ENCODE assay signal across 29 cellular contexts in the genomic region with DNA sequence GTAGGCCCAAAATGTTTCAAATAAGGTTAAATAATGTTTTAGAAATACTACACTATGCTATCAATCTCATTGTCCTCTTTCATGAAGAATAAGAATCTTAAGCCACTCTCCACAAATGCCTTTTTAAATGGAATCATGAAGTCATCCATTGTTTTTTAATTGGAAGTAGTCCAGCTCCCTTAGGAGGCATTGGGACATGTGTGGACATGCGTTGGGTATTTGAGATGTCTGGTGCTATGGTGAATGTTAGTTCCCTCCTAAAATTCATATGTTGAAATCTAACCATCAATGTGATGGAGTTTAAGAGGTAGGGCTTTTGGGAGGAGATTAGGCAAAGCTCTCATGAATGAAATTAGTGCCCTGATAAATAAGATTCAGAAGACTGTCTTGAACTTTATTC.
DNase-seq lines count a peak whose midpoint lies in the region; ATAC-seq, FAIRE-seq and TF ChIP-seq lines count a peak whose summit lies in the region.
"Had no signal": no experiment of that assay in that cellular context is flagged by ENCODE, and none has a peak within 500 bp of the region (broad histone marks: within the 10 kb centered on the region; RNA-seq: fewer than 3 reads in every experiment).

No MANE protein-coding gene starts in this region.

- no peaks in the 10 kb centered on the region for H3K79me2 ChIP-seq in astrocyte (ENCODE audit: insufficient read depth, low read length)

- H3K9ac ChIP-seq in astrocyte (ENCODE audit: low read length) = no peak overlapping the region
- H3K9ac ChIP-seq: BLaER1 treated with 17β-estradiol and CSF1 and Interleukin-3, amounts not matched to agents 10 nM and 100 nM; KMS-11 had no signal

- H3K4me3 Mint-ChIP-seq in MCF 10A (ENCODE audit: unreplicated experiment) = no peak overlapping the region
- H3K4me3 Mint-ChIP-seq in astrocyte (ENCODE audit: unreplicated experiment) = no peak overlapping the region
- H3K4me3 Mint-ChIP-seq: CD4-positive, alpha-beta memory T cell; GM23338; H9; HFFc6; IgD-negative memory B cell had no signal

- H3K9me3 ChIP-seq in breast epithelium (no peaks in the 10 kb centered on the region), astrocyte (ENCODE audit: insufficient read depth, low read depth, low read length) (no peaks in the 10 kb centered on the region), uterus (no peaks in the 10 kb centered on the region)
- H3K9me3 ChIP-seq: A549; BLaER1 treated with 17β-estradiol and CSF1 and Interleukin-3, amounts not matched to agents 10 nM and 100 nM had no signal

- DNase-seq in MCF 10A (ENCODE audit: unreplicated experiment) (peak; percentile 83), breast epithelium (ENCODE audit: low spot score in 2 of 2) (no peak), astrocyte (ENCODE audit: low read depth) (no peak), epithelial cell of prostate (ENCODE audit: low read depth, low spot score) (peak; percentile 46), pulmonary artery endothelial cell (ENCODE audit: low read depth, low spot score) (peak; percentile 24), uterus (no peak), NCI-H1092 (lab: John Stamatoyannopoulos, UW) (no peak)
- DNase-seq: AML-193; CD4-positive, alpha-beta memory T cell; COR-L47; DMS53; H9; HFFc6; NCI-H1092 treated with DMSO at 0.1 percent for 48 hours; NCI-H1436 treated with DMSO at 0.1 percent for 48 hours; NCI-H187 treated with DMSO at 0.1 percent for 48 hours; NCI-H2227 treated with DMSO at 0.1 percent for 48 hours; NCI-H510A treated with DMSO at 0.1 percent for 48 hours; NCI-H82; RPMI8226; SHP77 treated with DMSO at 0.1 percent for 48 hours; T-helper 1 cell had no signal

- no peaks in the 10 kb centered on the region for H4K20me1 ChIP-seq in astrocyte (ENCODE audit: insufficient read depth, low read length)
- H4K20me1 ChIP-seq: BLaER1 treated with 17β-estradiol and CSF1 and Interleukin-3, amounts not matched to agents 10 nM and 100 nM had no signal

- H3K4me3 ChIP-seq in breast epithelium = no peak overlapping the region
- no peak overlapping the region for H3K4me3 ChIP-seq in astrocyte (ENCODE audit: insufficient read depth, low read depth, low read length)
- H3K4me3 ChIP-seq in uterus = no peak overlapping the region
- H3K4me3 ChIP-seq: A549; BLaER1 treated with 17β-estradiol and CSF1 and Interleukin-3, amounts not matched to agents 10 nM and 100 nM; GM23338 had no signal

- H3K27me3 ChIP-seq in breast epithelium = no peaks in the 10 kb centered on the region
- no peaks in the 10 kb centered on the region for H3K27me3 ChIP-seq in astrocyte (ENCODE audit: insufficient read depth, low read length)
- no peaks in the 10 kb centered on the region for H3K27me3 ChIP-seq in uterus
- H3K27me3 ChIP-seq: BLaER1 treated with 17β-estradiol and CSF1 and Interleukin-3, amounts not matched to agents 10 nM and 100 nM had no signal

- H3K36me3 Mint-ChIP-seq in MCF 10A (ENCODE audit: insufficient read depth, unreplicated experiment) (no peaks in the 10 kb centered on the region), astrocyte (ENCODE audit: low read depth, unreplicated experiment) (no peaks in the 10 kb centered on the region)
- H3K36me3 Mint-ChIP-seq: CD4-positive, alpha-beta memory T cell; IgD-negative memory B cell had no signal

- H3K36me3 ChIP-seq in breast epithelium (no peaks in the 10 kb centered on the region), astrocyte (ENCODE audit: insufficient read depth, low read length) (no peaks in the 10 kb centered on the region), uterus (no peaks in the 10 kb centered on the region)
- H3K36me3 ChIP-seq: BLaER1 treated with 17β-estradiol and CSF1 and Interleukin-3, amounts not matched to agents 10 nM and 100 nM had no signal

- H3K27me3 Mint-ChIP-seq in MCF 10A (ENCODE audit: insufficient read depth, unreplicated experiment) (no peaks in the 10 kb centered on the region), astrocyte (ENCODE audit: low read depth, unreplicated experiment) (peaks cover 2% of the 10 kb centered on the region)
- H3K27me3 Mint-ChIP-seq: CD4-positive, alpha-beta memory T cell; IgD-negative memory B cell had no signal

- H2AFZ ChIP-seq in astrocyte (ENCODE audit: low read depth, low read length) = no peak overlapping the region
- H2AFZ ChIP-seq: GM23338 had no signal

- H3K27ac ChIP-seq in breast epithelium (no peak overlapping the region), astrocyte (ENCODE audit: low read depth, low read length) (no peak overlapping the region), epithelial cell of prostate (no peak overlapping the region), uterus (no peak overlapping the region)
- H3K27ac ChIP-seq: A549; BLaER1 treated with 17β-estradiol and CSF1 and Interleukin-3, amounts not matched to agents 10 nM and 100 nM; KMS-11 had no signal

- H3K4me1 Mint-ChIP-seq in MCF 10A (ENCODE audit: insufficient read depth, unreplicated experiment) (peaks cover 7% of the 10 kb centered on the region), astrocyte (ENCODE audit: low read depth, unreplicated experiment) (no peaks in the 10 kb centered on the region)
- H3K4me1 Mint-ChIP-seq: CD4-positive, alpha-beta memory T cell; GM23338; H9; IgD-negative memory B cell had no signal

- TF ChIP-seq POLR2A in breast epithelium (IDR thresholded peaks at IDR 0.05) (no peak), uterus (IDR thresholded peaks at IDR 0.05) (no peak)

- no peak overlapping the region for H3K4me2 ChIP-seq in astrocyte (ENCODE audit: low read length)
- H3K4me2 ChIP-seq: A549, GM23338, KMS-11 had no signal

- no peak for ATAC-seq in HG03135 (IDR thresholded peaks at IDR 0.05; ENCODE audit: unreplicated experiment)
- ATAC-seq: A549, GM23338 had no signal

- TF ChIP-seq CTCF in MCF 10A (IDR thresholded peaks at IDR 0.05; ENCODE audit: unreplicated experiment) (no peak), breast epithelium (IDR thresholded peaks at IDR 0.05) (no peak), astrocyte (IDR thresholded peaks at IDR 0.05; ENCODE audit: insufficient read depth, low read depth, low read length) (no peak), uterus (IDR thresholded peaks at IDR 0.05) (no peak)

- H3K27ac Mint-ChIP-seq in MCF 10A (ENCODE audit: low read depth, unreplicated experiment) (peak overlapping the region; percentile 44), astrocyte (ENCODE audit: unreplicated experiment) (peak overlapping the region; percentile 8)
- H3K27ac Mint-ChIP-seq: CD4-positive, alpha-beta memory T cell; GM23338; H9; HFFc6; IgD-negative memory B cell had no signal

- H3K4me1 ChIP-seq in breast epithelium (no peaks in the 10 kb centered on the region), astrocyte (ENCODE audit: insufficient read depth, low read length) (no peaks in the 10 kb centered on the region), uterus (no peaks in the 10 kb centered on the region)
- H3K4me1 ChIP-seq: A549 had no signal

- intact Hi-C loops in MCF 10A (cut with micrococcal nuclease) (no loop called here), breast epithelium (cut with DNase I; ENCODE audit: low total_unique reads) (no loop called here), uterus (cut with DNase I; ENCODE audit: low total_unique reads) (no loop called here)

- no peaks in the 10 kb centered on the region for H3K9me3 Mint-ChIP-seq in MCF 10A (ENCODE audit: unreplicated experiment)
- peaks cover 4% of the 10 kb centered on the region for H3K9me3 Mint-ChIP-seq in astrocyte (ENCODE audit: unreplicated experiment)
- H3K9me3 Mint-ChIP-seq: GM23338, H9 had no signal

- BruUV-seq in MCF 10A (replicated peaks; lab: Mats Ljungman, UMichigan) = no TSS peak

- FAIRE-seq in astrocyte (lab: Jason Lieb, UNC) = no peak
- FAIRE-seq: A549, G401.6 had no signal

- CTCF ChIA-PET in MCF 10A (lab: Yijun Ruan, JAX) = interaction anchor here (0.9 to 1.2 kb wide), 2 partner anchors 22 to 41 kb away, joined by 3 to 5 read pairs; no protein-coding TSS in a partner anchor

- POLR2A ChIA-PET in MCF 10A (lab: Yijun Ruan, JAX) = interaction anchor here (0.6 kb wide), 1 partner anchor 26 kb away, joined by 3 read pairs; no protein-coding TSS in a partner anchor

Comparison
In these comparisons a context has a peak if more than half of its experiments do, and no peak if none do; other contexts are left out.
1. DNase-seq: peak in MCF 10A (single experiment), epithelial cell of prostate (single experiment) and pulmonary artery endothelial cell (single experiment); none in breast epithelium (0 of 2), astrocyte (single experiment), uterus (0 of 2) and NCI-H1092 (single experiment).